10 cellular contexts compared by ENCODE assay signal in genomic region chr5:32612134-32612888, GRCh38. TPM values are rescaled to one million over a fixed set of nuclear protein-coding genes. Genes with fewer than 3 reads are reported as not detected.
DNase-seq lines count a peak whose midpoint lies in the region; ATAC-seq and TF ChIP-seq lines count a peak whose summit lies in the region.
"Had no signal": no experiment of that assay in that cellular context is flagged by ENCODE, and none has a peak within 500 bp of the region (broad histone marks: within the 10 kb centered on the region; RNA-seq: fewer than 3 reads in every experiment).

No MANE protein-coding gene starts in this region.

- peak overlapping the region; percentile 58 for H3K27ac Mint-ChIP-seq in chondrocyte (ENCODE audit: unreplicated experiment)
- peak overlapping the region; percentile 39 for H3K27ac Mint-ChIP-seq in stimulated activated naive B cell treated with anti-CD40 and anti-IgM and Interleukin-4, amounts not matched to agents 10 μg/mL and 1 μg/mL and 100 μg/mL, for 72 hours
- H3K27ac Mint-ChIP-seq in activated T-helper 1 cell treated with anti-CD3 and anti-CD28 coated beads, Interleukin-12 subunit alpha, Interleukin-12 subunit beta, Interleukin-2, Interleukin-4 antibody, amounts not matched to agents 30 ng/mL and 10 ng/mL and 1 ng/mL, durations not matched to agents 14 hours and 24 hours and 36 hours: no peak overlapping the region
- H3K27ac Mint-ChIP-seq: memory B cell had no signal

- intact Hi-C loops in activated T-helper 1 cell treated with anti-CD3 and anti-CD28 coated beads, Interleukin-12 subunit alpha, Interleukin-12 subunit beta, Interleukin-2, Interleukin-4 antibody, amounts not matched to agents 30 ng/mL and 10 ng/mL and 1 ng/mL, durations not matched to agents 14 hours and 24 hours and 36 hours (cut with micrococcal nuclease): loop anchor here (2.0 to 5.0 kb wide), 3 partner anchors 200 to 438 kb away; partner anchors contain the start of gene GOLPH3

- TF ChIP-seq CTCF in chondrocyte (IDR thresholded peaks at IDR 0.05): no peak

- no peaks in the 10 kb centered on the region for H3K27me3 Mint-ChIP-seq in chondrocyte (ENCODE audit: low read depth)
- H3K27me3 Mint-ChIP-seq in stimulated activated naive B cell treated with anti-CD40 and anti-IgM and Interleukin-4, amounts not matched to agents 10 μg/mL and 1 μg/mL and 100 μg/mL, for 72 hours: no peaks in the 10 kb centered on the region
- H3K27me3 Mint-ChIP-seq in activated T-helper 1 cell treated with anti-CD3 and anti-CD28 coated beads, Interleukin-12 subunit alpha, Interleukin-12 subunit beta, Interleukin-2, Interleukin-4 antibody, amounts not matched to agents 30 ng/mL and 10 ng/mL and 1 ng/mL, durations not matched to agents 14 hours and 24 hours and 36 hours (ENCODE audit: insufficient read depth): no peaks in the 10 kb centered on the region
- H3K27me3 Mint-ChIP-seq: activated CD4-positive, alpha-beta T cell treated with anti-CD3 and anti-CD28 coated beads for 36 hours; memory B cell had no signal

- peak; percentile 11 for DNase-seq in NCI-H2029 (lab: John Stamatoyannopoulos, UW)
- DNase-seq in NCI-H2029 treated with DMSO at 0.1 percent for 48 hours (lab: John Stamatoyannopoulos, UW): no peak
- peak; percentile 72 for DNase-seq in NCI-H69 (lab: John Stamatoyannopoulos, UW)
- no peak for DNase-seq in chondrocyte (ENCODE audit: low spot score)
- no peak for DNase-seq in stimulated activated naive B cell treated with anti-CD40 and anti-IgM and Interleukin-4, amounts not matched to agents 10 μg/mL and 1 μg/mL and 100 μg/mL, for 72 hours
- no peak for DNase-seq in activated T-helper 1 cell treated with anti-CD3 and anti-CD28 coated beads, Interleukin-12 subunit alpha, Interleukin-12 subunit beta, Interleukin-2, Interleukin-4 antibody, amounts not matched to agents 30 ng/mL and 10 ng/mL and 1 ng/mL, durations not matched to agents 14 hours and 24 hours and 36 hours (ENCODE audit: low spot score)
- DNase-seq in iPS-NIHi11 (ENCODE audit: low spot score): no peak

- no peak overlapping the region for H3K4me3 Mint-ChIP-seq in chondrocyte (ENCODE audit: unreplicated experiment)
- no peak overlapping the region for H3K4me3 Mint-ChIP-seq in stimulated activated naive B cell treated with anti-CD40 and anti-IgM and Interleukin-4, amounts not matched to agents 10 μg/mL and 1 μg/mL and 100 μg/mL, for 72 hours
- no peak overlapping the region for H3K4me3 Mint-ChIP-seq in activated T-helper 1 cell treated with anti-CD3 and anti-CD28 coated beads, Interleukin-12 subunit alpha, Interleukin-12 subunit beta, Interleukin-2, Interleukin-4 antibody, amounts not matched to agents 30 ng/mL and 10 ng/mL and 1 ng/mL, durations not matched to agents 14 hours and 24 hours and 36 hours
- H3K4me3 Mint-ChIP-seq: activated CD4-positive, alpha-beta T cell treated with anti-CD3 and anti-CD28 coated beads for 36 hours; memory B cell had no signal

- no peaks in the 10 kb centered on the region for H3K9me3 Mint-ChIP-seq in chondrocyte (ENCODE audit: low read depth)
- H3K9me3 Mint-ChIP-seq in stimulated activated naive B cell treated with anti-CD40 and anti-IgM and Interleukin-4, amounts not matched to agents 10 μg/mL and 1 μg/mL and 100 μg/mL, for 72 hours: no peaks in the 10 kb centered on the region
- H3K9me3 Mint-ChIP-seq in activated T-helper 1 cell treated with anti-CD3 and anti-CD28 coated beads, Interleukin-12 subunit alpha, Interleukin-12 subunit beta, Interleukin-2, Interleukin-4 antibody, amounts not matched to agents 30 ng/mL and 10 ng/mL and 1 ng/mL, durations not matched to agents 14 hours and 24 hours and 36 hours: no peaks in the 10 kb centered on the region
- H3K9me3 Mint-ChIP-seq: memory B cell had no signal

- no peak for ATAC-seq in stimulated activated naive B cell treated with anti-CD40 and anti-IgM and Interleukin-4, amounts not matched to agents 10 μg/mL and 1 μg/mL and 100 μg/mL, for 72 hours (replicated peaks)
- no peak for ATAC-seq in GM19395 (IDR thresholded peaks at IDR 0.05; ENCODE audit: unreplicated experiment)

- H3K4me1 Mint-ChIP-seq in chondrocyte (ENCODE audit: low read depth): peaks cover 20% of the 10 kb centered on the region
- H3K4me1 Mint-ChIP-seq in stimulated activated naive B cell treated with anti-CD40 and anti-IgM and Interleukin-4, amounts not matched to agents 10 μg/mL and 1 μg/mL and 100 μg/mL, for 72 hours: peaks cover 0 to 4% of the 10 kb centered on the region in 2 donors
- H3K4me1 Mint-ChIP-seq in activated T-helper 1 cell treated with anti-CD3 and anti-CD28 coated beads, Interleukin-12 subunit alpha, Interleukin-12 subunit beta, Interleukin-2, Interleukin-4 antibody, amounts not matched to agents 30 ng/mL and 10 ng/mL and 1 ng/mL, durations not matched to agents 14 hours and 24 hours and 36 hours (ENCODE audit: low read depth): no peaks in the 10 kb centered on the region

- H3K36me3 Mint-ChIP-seq in chondrocyte (ENCODE audit: low read depth): peaks cover 12% of the 10 kb centered on the region
- peaks cover 5 to 30% of the 10 kb centered on the region in 2 donors for H3K36me3 Mint-ChIP-seq in stimulated activated naive B cell treated with anti-CD40 and anti-IgM and Interleukin-4, amounts not matched to agents 10 μg/mL and 1 μg/mL and 100 μg/mL, for 72 hours
- peaks cover 6% of the 10 kb centered on the region for H3K36me3 Mint-ChIP-seq in activated T-helper 1 cell treated with anti-CD3 and anti-CD28 coated beads, Interleukin-12 subunit alpha, Interleukin-12 subunit beta, Interleukin-2, Interleukin-4 antibody, amounts not matched to agents 30 ng/mL and 10 ng/mL and 1 ng/mL, durations not matched to agents 14 hours and 24 hours and 36 hours (ENCODE audit: low read depth)

RNA-seq across cellular contexts. Expression of gene SUB1, which starts 27.0 kb away (rescaled TPM):
- total RNA-seq in chondrocyte: 157 to 211 TPM (median 163 TPM) in 3 replicates
- 408 and 428 TPM in 2 replicates for total RNA-seq in activated T-helper 1 cell treated with anti-CD3 and anti-CD28 coated beads, Interleukin-12 subunit alpha, Interleukin-12 subunit beta, Interleukin-2, Interleukin-4 antibody, amounts not matched to agents 30 ng/mL and 10 ng/mL and 1 ng/mL, durations not matched to agents 14 hours and 24 hours and 36 hours

Comparison
In these comparisons a context has a peak if more than half of its experiments do, and no peak if none do; other contexts are left out.
1. DNase-seq: peak in NCI-H2029 (single experiment) and NCI-H69 (single experiment); none in NCI-H2029 treated with DMSO at 0.1 percent for 48 hours (single experiment), chondrocyte (single experiment), stimulated activated naive B cell treated with anti-CD40 and anti-IgM and Interleukin-4, amounts not matched to agents 10 μg/mL and 1 μg/mL and 100 μg/mL, for 72 hours (single experiment), activated T-helper 1 cell treated with anti-CD3 and anti-CD28 coated beads, Interleukin-12 subunit alpha, Interleukin-12 subunit beta, Interleukin-2, Interleukin-4 antibody, amounts not matched to agents 30 ng/mL and 10 ng/mL and 1 ng/mL, durations not matched to agents 14 hours and 24 hours and 36 hours (single experiment) and iPS-NIHi11 (single experiment).